1 cellular context compared by ENCODE assay signal in the genomic region with DNA sequence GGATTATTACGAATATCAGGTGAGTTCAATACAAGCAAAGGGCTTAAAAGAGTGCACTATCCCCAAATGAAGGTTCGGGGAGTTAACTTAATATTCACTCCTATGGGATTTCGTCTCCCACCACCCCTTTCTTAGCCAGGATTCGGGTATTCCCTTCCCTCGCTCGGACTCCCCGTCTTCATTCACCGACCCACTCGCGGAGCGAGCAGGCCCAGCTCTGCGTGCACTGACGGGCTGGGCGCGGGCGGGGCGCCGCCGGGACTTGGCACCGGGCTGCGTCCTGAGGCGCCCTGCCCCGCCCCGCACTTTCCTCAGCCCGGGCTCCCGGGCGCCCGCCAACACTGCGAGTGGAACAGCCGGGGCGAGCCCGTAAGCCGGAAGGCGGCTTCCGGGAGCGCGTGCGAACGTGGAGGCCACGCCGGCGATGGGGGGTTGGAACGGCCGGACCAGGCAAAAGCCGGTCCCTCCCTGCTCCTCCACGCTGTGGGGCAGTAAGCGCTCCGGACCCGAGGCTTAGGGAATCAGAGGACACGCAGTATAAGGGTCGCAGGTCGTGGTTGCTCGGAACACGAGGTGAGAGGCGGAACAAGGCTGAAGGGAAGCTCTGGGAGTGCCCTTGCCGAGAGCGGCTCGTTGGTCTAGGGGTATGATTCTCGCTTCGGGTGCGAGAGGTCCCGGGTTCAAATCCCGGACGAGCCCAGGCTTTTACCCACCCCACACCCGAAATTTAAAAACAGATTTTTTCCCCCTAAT.
TF ChIP-seq lines count a peak whose summit lies in the region.

No MANE protein-coding gene starts in this region.

TF ChIP-seq in HepG2, 621 proteins besides CTCF, POLR2A, EP300 and RAD21 (continued from another document):
- TF ChIP-seq, protein P1, sequence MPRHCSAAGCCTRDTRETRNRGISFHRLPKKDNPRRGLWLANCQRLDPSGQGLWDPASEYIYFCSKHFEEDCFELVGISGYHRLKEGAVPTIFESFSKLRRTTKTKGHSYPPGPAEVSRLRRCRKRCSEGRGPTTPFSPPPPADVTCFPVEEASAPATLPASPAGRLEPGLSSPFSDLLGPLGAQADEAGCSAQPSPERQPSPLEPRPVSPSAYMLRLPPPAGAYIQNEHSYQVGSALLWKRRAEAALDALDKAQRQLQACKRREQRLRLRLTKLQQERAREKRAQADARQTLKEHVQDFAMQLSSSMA (CRISPR knock-in tag; IDR thresholded peaks at IDR 0.05), result peak; percentile 54; the same call in 1 of the 2 replicates
- TF ChIP-seq, protein P2, sequence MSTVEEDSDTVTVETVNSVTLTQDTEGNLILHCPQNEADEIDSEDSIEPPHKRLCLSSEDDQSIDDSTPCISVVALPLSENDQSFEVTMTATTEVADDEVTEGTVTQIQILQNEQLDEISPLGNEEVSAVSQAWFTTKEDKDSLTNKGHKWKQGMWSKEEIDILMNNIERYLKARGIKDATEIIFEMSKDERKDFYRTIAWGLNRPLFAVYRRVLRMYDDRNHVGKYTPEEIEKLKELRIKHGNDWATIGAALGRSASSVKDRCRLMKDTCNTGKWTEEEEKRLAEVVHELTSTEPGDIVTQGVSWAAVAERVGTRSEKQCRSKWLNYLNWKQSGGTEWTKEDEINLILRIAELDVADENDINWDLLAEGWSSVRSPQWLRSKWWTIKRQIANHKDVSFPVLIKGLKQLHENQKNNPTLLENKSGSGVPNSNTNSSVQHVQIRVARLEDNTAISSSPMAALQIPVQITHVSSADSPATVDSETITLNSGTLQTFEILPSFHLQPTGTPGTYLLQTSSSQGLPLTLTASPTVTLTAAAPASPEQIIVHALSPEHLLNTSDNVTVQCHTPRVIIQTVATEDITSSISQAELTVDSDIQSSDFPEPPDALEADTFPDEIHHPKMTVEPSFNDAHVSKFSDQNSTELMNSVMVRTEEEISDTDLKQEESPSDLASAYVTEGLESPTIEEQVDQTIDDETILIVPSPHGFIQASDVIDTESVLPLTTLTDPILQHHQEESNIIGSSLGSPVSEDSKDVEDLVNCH (CRISPR knock-in tag; IDR thresholded peaks at IDR 0.05), result no peak
